27 cellular contexts compared by ENCODE assay signal in the genomic region with DNA sequence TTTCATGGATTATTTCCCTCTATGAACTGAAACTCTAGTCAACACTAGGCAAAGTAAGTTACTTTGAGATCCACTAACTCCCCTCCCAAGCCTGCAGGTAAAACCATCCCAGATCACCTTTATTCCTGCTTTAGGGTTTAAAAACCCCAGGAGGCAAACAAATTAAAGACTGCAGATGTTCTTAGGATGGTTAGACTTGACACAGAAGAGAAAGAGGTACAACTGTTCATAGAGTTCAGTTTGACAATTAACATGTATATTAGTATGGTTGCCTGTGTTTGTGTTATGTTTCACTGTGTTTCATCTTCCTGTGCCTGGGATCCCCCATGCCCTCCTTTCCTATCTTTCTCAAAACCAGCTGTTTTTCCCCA. TPM values are rescaled to one million over a fixed set of nuclear protein-coding genes. Genes with fewer than 3 reads are reported as not detected.
DNase-seq lines count a peak whose midpoint lies in the region; ATAC-seq, FAIRE-seq and TF ChIP-seq lines count a peak whose summit lies in the region.
"Had no signal": no experiment of that assay in that cellular context is flagged by ENCODE, and none has a peak within 500 bp of the region (broad histone marks: within the 10 kb centered on the region; RNA-seq: fewer than 3 reads in every experiment).

No MANE protein-coding gene starts in this region.

- no peaks in the 10 kb centered on the region for H3K36me3 ChIP-seq in breast epithelium
- peaks cover 0 to 7% of the 10 kb centered on the region in 2 experiments; a peak in 2 of 5 replicates for H3K36me3 ChIP-seq in HepG2 (replicated peaks in 1 of 2; ENCODE audit: control insufficient read depth in 1 of 2, insufficient read depth in 2 of 2, low read length in 2 of 2)
- H3K36me3 ChIP-seq in A673 (ENCODE audit: insufficient read depth, low read length, poor library complexity, severe bottlenecking), result no peaks in the 10 kb centered on the region
- H3K36me3 ChIP-seq: left lung, sigmoid colon had no signal

- peaks cover 92% of the 10 kb centered on the region for H3K79me2 ChIP-seq in HepG2 (ENCODE audit: insufficient read depth, low read length)

- H3K36me3 Mint-ChIP-seq in MCF 10A (ENCODE audit: insufficient read depth, unreplicated experiment) (peaks cover 16% of the 10 kb centered on the region), type B pancreatic cell (peaks cover 5% of the 10 kb centered on the region)
- peaks cover 12% of the 10 kb centered on the region for H3K36me3 Mint-ChIP-seq in activated T-helper 17 cell treated with anti-CD3 and anti-CD28 coated beads, Interleukin-2, amount 50 U/mL, for 72 hours (ENCODE audit: low read depth)

- TF ChIP-seq EP300 in HepG2 (IDR thresholded peaks at IDR 0.05; ENCODE audit: low read depth in 2 of 2, low read length in 2 of 2), result no peak
- no peak for TF ChIP-seq EP300 in HepG2 (CRISPR knock-in tag; IDR thresholded peaks at IDR 0.05; ENCODE audit: borderline replicate concordance)

- H3K27me3 Mint-ChIP-seq in MCF 10A (ENCODE audit: insufficient read depth, unreplicated experiment) (no peaks in the 10 kb centered on the region), type B pancreatic cell (no peaks in the 10 kb centered on the region)
- no peaks in the 10 kb centered on the region for H3K27me3 Mint-ChIP-seq in activated T-helper 17 cell treated with anti-CD3 and anti-CD28 coated beads, Interleukin-2, amount 50 U/mL, for 72 hours
- H3K27me3 Mint-ChIP-seq: activated B cell treated with CpG ODN at 0.5 μM for 24 hours; activated CD4-positive, alpha-beta memory T cell treated with anti-CD3 and anti-CD28 coated beads for 36 hours; activated naive CD8-positive, alpha-beta T cell treated with anti-CD3 and anti-CD28 coated beads, Interleukin-2, amount 10 ng/mL, durations not matched to agents 7 days and 5 days had no signal

- H3K9me3 ChIP-seq in breast epithelium (no peaks in the 10 kb centered on the region), HepG2 (ENCODE audit: low read length) (no peaks in the 10 kb centered on the region), A673 (ENCODE audit: low read depth, low read length, poor library complexity, severe bottlenecking) (no peaks in the 10 kb centered on the region)
- H3K9me3 ChIP-seq: left lung, sigmoid colon had no signal

- no peak for FAIRE-seq in HepG2 (lab: Jason Lieb, UNC)
- FAIRE-seq: frontal cortex, GM18507 had no signal

- H3K4me3 ChIP-seq in breast epithelium (no peak overlapping the region), HepG2 (replicated peaks in 1 of 3; ENCODE audit: insufficient read depth in 1 of 3, low read depth in 2 of 3, low read length in 3 of 3) (peak overlapping the region in 2 of 3 experiments; percentile 7 to 34; a peak in 1 of 6 replicates), A673 (ENCODE audit: low read depth, low read length, poor library complexity, severe bottlenecking) (no peak overlapping the region)
- H3K4me3 ChIP-seq: left lung, sigmoid colon had no signal

- TF ChIP-seq POLR2A in breast epithelium (IDR thresholded peaks at IDR 0.05), result no peak
- no peak for TF ChIP-seq POLR2A in HepG2 (IDR thresholded peaks at IDR 0.05; ENCODE audit: insufficient read depth in 1 of 2, low read depth in 2 of 2, low read length in 2 of 2)

- DNase-seq in MCF 10A (ENCODE audit: unreplicated experiment) (no peak), breast epithelium (ENCODE audit: low spot score in 2 of 2) (no peak), HepG2 (ENCODE audit: low spot score) (no peak), type B pancreatic cell (ENCODE audit: extremely low spot score, unreplicated experiment) (no peak), A673 (ENCODE audit: low spot score) (no peak)
- DNase-seq in effector CD8-positive, alpha-beta T cell (lab: John Stamatoyannopoulos, UW), result no peak
- no peak for DNase-seq in activated CD4-positive, CD25-positive, alpha-beta regulatory T cell treated with anti-CD3 and anti-CD28 coated beads, Interleukin-2, amount 50 U/mL, for 72 hours
- DNase-seq: 8988T; activated B cell treated with CpG ODN at 0.5 μM for 24 hours; activated CD4-positive, alpha-beta memory T cell treated with anti-CD3 and anti-CD28 coated beads for 36 hours; activated naive CD8-positive, alpha-beta T cell treated with anti-CD3 and anti-CD28 coated beads, Interleukin-2, amount 10 ng/mL, durations not matched to agents 7 days and 5 days; DMS79; GF-D8; H9; hypothalamus; left lung; NCI-H1092 treated with DMSO at 0.1 percent for 48 hours; NCI-H1930; NCI-H226; posterior cingulate gyrus; Right ventricle myocardium superior; sigmoid colon; T-helper 9 cell had no signal

- H3K4me3 Mint-ChIP-seq in MCF 10A (ENCODE audit: unreplicated experiment), result no peak overlapping the region
- H3K4me3 Mint-ChIP-seq in activated T-helper 17 cell treated with anti-CD3 and anti-CD28 coated beads, Interleukin-2, amount 50 U/mL, for 72 hours, result no peak overlapping the region
- H3K4me3 Mint-ChIP-seq in type B pancreatic cell, result no peak overlapping the region
- H3K4me3 Mint-ChIP-seq: activated B cell treated with CpG ODN at 0.5 μM for 24 hours; activated CD4-positive, alpha-beta memory T cell treated with anti-CD3 and anti-CD28 coated beads for 36 hours; activated naive CD8-positive, alpha-beta T cell treated with anti-CD3 and anti-CD28 coated beads, Interleukin-2, amount 10 ng/mL, durations not matched to agents 7 days and 5 days; H9; neural crest cell had no signal

- peak overlapping the region; percentile 51 for H3K9ac ChIP-seq in HepG2 (ENCODE audit: insufficient read depth, low read depth, low read length)

- H3K4me2 ChIP-seq in HepG2 (ENCODE audit: low read depth, low read length), result peak overlapping the region; percentile 66

- intact Hi-C loops in MCF 10A (cut with micrococcal nuclease) (no loop called here), breast epithelium (cut with DNase I; ENCODE audit: low total_unique reads) (no loop called here), HepG2 (cut with micrococcal nuclease; ENCODE audit: unreplicated experiment) (loop anchor here (2.0 to 10.0 kb wide), 4 partner anchors 14 to 384 kb away; partner anchors contain the start of genes DSP and RREB1), A673 (cut with micrococcal nuclease; ENCODE audit: unreplicated experiment) (no loop called here)

- TF ChIP-seq CTCF in MCF 10A (IDR thresholded peaks at IDR 0.05; ENCODE audit: unreplicated experiment) (no peak), breast epithelium (IDR thresholded peaks at IDR 0.05) (no peak), HepG2 (CRISPR knock-in tag; IDR thresholded peaks at IDR 0.05) (no peak), type B pancreatic cell (conservative IDR thresholded peaks at IDR 0.05) (no peak), A673 (conservative IDR thresholded peaks at IDR 0.05; ENCODE audit: low read depth, low read length) (no peak)

- peaks cover under 1 to 13% of the 10 kb centered on the region in 2 donors for H3K4me1 ChIP-seq in breast epithelium
- peaks cover 100% of the 10 kb centered on the region for H3K4me1 ChIP-seq in HepG2 (ENCODE audit: insufficient read depth, low read length)
- peaks cover 78% of the 10 kb centered on the region for H3K4me1 ChIP-seq in A673 (ENCODE audit: insufficient read depth, low read length, poor library complexity, severe bottlenecking)

- POLR2A ChIA-PET in MCF 10A (lab: Yijun Ruan, JAX), result interaction anchor here (1.0 to 1.2 kb wide), 2 partner anchors 8 to 27 kb away, joined by 3 to 7 read pairs; no protein-coding TSS in a partner anchor
- POLR2A ChIA-PET in HepG2 (lab: Yijun Ruan, JAX), result interaction anchor here (0.6 to 2.1 kb wide), 4 partner anchors 18 to 119 kb away, joined by 3 to 7 read pairs (median 3); no protein-coding TSS in a partner anchor
- POLR2A ChIA-PET in A673 (lab: Charles Lee; ENCODE audit: low non-redundant PET), result no interaction called here

- in situ Hi-C loops in HepG2 (cut with HindIII; ENCODE audit: extremely low pct_ligation_motif_present, low pct_unique_long_range_greater_than_20kb), result no loop called here

- H3K27me3 ChIP-seq in breast epithelium (no peaks in the 10 kb centered on the region), HepG2 (ENCODE audit: control insufficient read depth in 1 of 2, insufficient read depth in 2 of 2, low read length in 2 of 2) (no peaks in the 10 kb centered on the region), A673 (replicated peaks; ENCODE audit: insufficient read depth, low read depth, low read length, poor library complexity) (no peaks in the 10 kb centered on the region)
- H3K27me3 ChIP-seq: left lung, sigmoid colon had no signal

- H3K27ac ChIP-seq in breast epithelium, result peak overlapping the region in 1 of 2 donors; percentile 27
- peak overlapping the region; percentile 88 for H3K27ac ChIP-seq in HepG2 (ENCODE audit: extremely low read length, insufficient read depth, low read length)
- no peak overlapping the region for H3K27ac ChIP-seq in A673 (ENCODE audit: low read depth, low read length, poor library complexity, severe bottlenecking)
- H3K27ac ChIP-seq: left lung, sigmoid colon had no signal

- H3K4me1 Mint-ChIP-seq in MCF 10A (ENCODE audit: insufficient read depth, unreplicated experiment), result peaks cover 60% of the 10 kb centered on the region
- H3K4me1 Mint-ChIP-seq in activated T-helper 17 cell treated with anti-CD3 and anti-CD28 coated beads, Interleukin-2, amount 50 U/mL, for 72 hours, result peaks cover 42% of the 10 kb centered on the region
- peaks cover 78% of the 10 kb centered on the region for H3K4me1 Mint-ChIP-seq in type B pancreatic cell (ENCODE audit: unreplicated experiment)

- no peak for ATAC-seq in activated T-helper 17 cell treated with anti-CD3 and anti-CD28 coated beads, Interleukin-2, amount 50 U/mL, for 72 hours (replicated peaks)
- ATAC-seq in HepG2, result no peak
- ATAC-seq: left lung had no signal

- BruUV-seq in MCF 10A (replicated peaks; lab: Mats Ljungman, UMichigan) (no TSS peak), HepG2 (replicated peaks; lab: Mats Ljungman, UMichigan) (no TSS peak), A673 (replicated peaks; lab: Mats Ljungman, UMichigan) (no TSS peak)

- no peaks in the 10 kb centered on the region; the same call in 1 of the 2 replicates for H4K20me1 ChIP-seq in HepG2 (ENCODE audit: insufficient read depth, low read length)

- CTCF ChIA-PET in MCF 10A (lab: Yijun Ruan, JAX), result interaction anchor here (0.6 kb wide), 1 partner anchor 8 kb away, joined by 3 read pairs; no protein-coding TSS in a partner anchor
- CTCF ChIA-PET in HepG2 (lab: Yijun Ruan, JAX; ENCODE audit: low intra/inter-chr PET ratio, low total read pairs), result no interaction called here
- CTCF ChIA-PET in A673 (lab: Charles Lee), result no interaction called here

- no peak overlapping the region for H2AFZ ChIP-seq in HepG2 (ENCODE audit: low read length)

- H3K27ac Mint-ChIP-seq in MCF 10A (ENCODE audit: low read depth, unreplicated experiment) (peak overlapping the region; percentile 12), type B pancreatic cell (peak overlapping the region; percentile 57)
- H3K27ac Mint-ChIP-seq in activated T-helper 17 cell treated with anti-CD3 and anti-CD28 coated beads, Interleukin-2, amount 50 U/mL, for 72 hours, result peak overlapping the region; percentile 85
- H3K27ac Mint-ChIP-seq: activated B cell treated with CpG ODN at 0.5 μM for 24 hours; activated CD4-positive, alpha-beta memory T cell treated with anti-CD3 and anti-CD28 coated beads for 36 hours; activated naive CD8-positive, alpha-beta T cell treated with anti-CD3 and anti-CD28 coated beads, Interleukin-2, amount 10 ng/mL, durations not matched to agents 7 days and 5 days had no signal

- H3K9me3 Mint-ChIP-seq in MCF 10A (ENCODE audit: unreplicated experiment) (no peaks in the 10 kb centered on the region), type B pancreatic cell (no peaks in the 10 kb centered on the region)
- H3K9me3 Mint-ChIP-seq in activated T-helper 17 cell treated with anti-CD3 and anti-CD28 coated beads, Interleukin-2, amount 50 U/mL, for 72 hours, result no peaks in the 10 kb centered on the region
- H3K9me3 Mint-ChIP-seq: activated B cell treated with CpG ODN at 0.5 μM for 24 hours; activated CD4-positive, alpha-beta memory T cell treated with anti-CD3 and anti-CD28 coated beads for 36 hours; activated naive CD8-positive, alpha-beta T cell treated with anti-CD3 and anti-CD28 coated beads, Interleukin-2, amount 10 ng/mL, durations not matched to agents 7 days and 5 days; H9; neural crest cell had no signal

- TF ChIP-seq RAD21 in HepG2 (CRISPR knock-in tag; IDR thresholded peaks at IDR 0.05), result no peak

RNA-seq across cellular contexts. Expression of gene RREB1, which starts 53.5 kb away (rescaled TPM):
- 51.8 and 53.5 TPM in 2 replicates for total RNA-seq in MCF 10A (2022)
- 10 to 100 TPM; 36.0 to 39.8 (median 39.7) TPM for total RNA-seq in breast epithelium
- 10 to 100 TPM; 14.8 to 21.9 TPM for total RNA-seq in activated T-helper 17 cell treated with anti-CD3 and anti-CD28 coated beads, Interleukin-2, amount 50 U/mL, for 72 hours
- total RNA-seq in HepG2 (2016; rRNA removed; fragmentation: Illumina TruSeq; extraction: Trizol), result 23.2 and 23.4 TPM in 2 replicates
- 62.4 and 75.9 TPM in 2 replicates for total RNA-seq in HepG2 (2016; cell fraction: cytosol; rRNA removed; fragmentation: Illumina TruSeq; extraction: Trizol; ENCODE audit: low read depth)
- total RNA-seq in HepG2 (2016; cell fraction: insoluble cytoplasmic fraction; rRNA removed; fragmentation: Illumina TruSeq; extraction: Trizol), result 21.2 and 23.3 TPM in 2 replicates
- 33.9 and 40.6 TPM in 2 replicates for total RNA-seq in HepG2 (2016; cell fraction: membrane; rRNA removed; fragmentation: Illumina TruSeq; extraction: Trizol)
- total RNA-seq in HepG2 (2016; cell fraction: nucleus; rRNA removed; fragmentation: Illumina TruSeq; extraction: Trizol), result 50.2 and 60.1 TPM in 2 replicates
- polyA plus RNA-seq in HepG2 (2011; rRNA removed), result 6.1 and 6.2 TPM in 2 replicates
- 3.7 and 4.4 TPM in 2 replicates for polyA plus RNA-seq in HepG2 (2011; cell fraction: cytosol; rRNA removed)
- 24.2 and 27.1 TPM in 2 replicates for polyA plus RNA-seq in HepG2 (2011; cell fraction: nucleus; rRNA removed)
- 19.5 and 19.9 TPM in 2 replicates for polyA plus RNA-seq in HepG2 (2012)
- 0.71 and 1.1 TPM in 2 replicates for polyA plus RNA-seq in HepG2 (2016; cell fraction: cytosol; fragmentation: Illumina TruSeq; extraction: Trizol; ENCODE audit: low read depth)
- 12.3 and 15.5 TPM in 2 replicates for polyA plus RNA-seq in HepG2 (2016; cell fraction: insoluble cytoplasmic fraction; fragmentation: Illumina TruSeq; extraction: Trizol; ENCODE audit: low read depth)
- polyA plus RNA-seq in HepG2 (2016; cell fraction: membrane; fragmentation: Illumina TruSeq; extraction: Trizol; ENCODE audit: low read depth), result 1.6 and 2.2 TPM in 2 replicates
- 45.7 and 47.4 TPM in 2 replicates for polyA plus RNA-seq in HepG2 (2016; cell fraction: nucleus; fragmentation: Illumina TruSeq; extraction: Trizol; ENCODE audit: insufficient read depth, low read depth)
- 33.6 and 65.0 TPM in 2 replicates for polyA minus RNA-seq in HepG2 (2011; rRNA and poly(A)+ RNA removed; ENCODE audit: low replicate concordance)
- polyA minus RNA-seq in HepG2 (2011; cell fraction: cytosol; rRNA and poly(A)+ RNA removed), result 27.1 and 37.4 TPM in 2 replicates
- 65.6 and 67.6 TPM in 2 replicates for polyA minus RNA-seq in HepG2 (2011; cell fraction: nucleus; rRNA and poly(A)+ RNA removed)
- total RNA-seq in type B pancreatic cell (ENCODE audit: low replicate concordance), result 43.9 and 67.0 TPM in 2 replicates
- total RNA-seq in A673 (2021), result 55.5 and 61.6 TPM in 2 replicates

Comparison
In these comparisons a context has a peak if more than half of its experiments do, and no peak if none do; other contexts are left out.
1. H3K27ac Mint-ChIP-seq: peak in every context shown above with its lines; median percentile 85 in activated T-helper 17 cell treated with anti-CD3 and anti-CD28 coated beads, Interleukin-2, amount 50 U/mL, for 72 hours; 57 in type B pancreatic cell; 12 in MCF 10A.
2. H3K4me3 ChIP-seq: peak in HepG2 (2 of 3); none in breast epithelium (0 of 3) and A673 (single experiment).